1 cellular context compared by ENCODE assay signal in genomic region chr19:16698914-16699313, GRCh38.
TF ChIP-seq lines count a peak whose summit lies in the region.

No MANE protein-coding gene starts in this region.

TF ChIP-seq in WTC11, 78 proteins besides CTCF, POLR2A, EP300 and RAD21 (continued from another document):
- TF ChIP-seq JUN (CRISPR knock-in tag; IDR thresholded peaks at IDR 0.05) (no peak), NR3C1 (CRISPR knock-in tag; conservative IDR thresholded peaks at IDR 0.05; ENCODE audit: low read depth) (no peak), SMAD4 (CRISPR knock-in tag; IDR thresholded peaks at IDR 0.05) (no peak), MYBL2 (CRISPR knock-in tag; IDR thresholded peaks at IDR 0.05) (no peak), ZNF317 (CRISPR knock-in tag; IDR thresholded peaks at IDR 0.05; ENCODE audit: borderline replicate concordance, low read depth) (no peak), ZNF138 (CRISPR knock-in tag; conservative IDR thresholded peaks at IDR 0.05) (no peak), PRRX2 (CRISPR knock-in tag; IDR thresholded peaks at IDR 0.05) (no peak), JAZF1 (CRISPR knock-in tag; IDR thresholded peaks at IDR 0.05) (no peak), IRF1 (CRISPR knock-in tag; IDR thresholded peaks at IDR 0.05) (no peak), AFF4 (CRISPR knock-in tag; IDR thresholded peaks at IDR 0.05; ENCODE audit: borderline replicate concordance) (no peak), AR (CRISPR knock-in tag; IDR thresholded peaks at IDR 0.05) (no peak), ZNF671 (CRISPR knock-in tag; IDR thresholded peaks at IDR 0.05) (no peak), RELA (CRISPR knock-in tag; IDR thresholded peaks at IDR 0.05; ENCODE audit: borderline replicate concordance) (no peak), GABPB1 (CRISPR knock-in tag; IDR thresholded peaks at IDR 0.05) (no peak)
- TF ChIP-seq, protein P1, sequence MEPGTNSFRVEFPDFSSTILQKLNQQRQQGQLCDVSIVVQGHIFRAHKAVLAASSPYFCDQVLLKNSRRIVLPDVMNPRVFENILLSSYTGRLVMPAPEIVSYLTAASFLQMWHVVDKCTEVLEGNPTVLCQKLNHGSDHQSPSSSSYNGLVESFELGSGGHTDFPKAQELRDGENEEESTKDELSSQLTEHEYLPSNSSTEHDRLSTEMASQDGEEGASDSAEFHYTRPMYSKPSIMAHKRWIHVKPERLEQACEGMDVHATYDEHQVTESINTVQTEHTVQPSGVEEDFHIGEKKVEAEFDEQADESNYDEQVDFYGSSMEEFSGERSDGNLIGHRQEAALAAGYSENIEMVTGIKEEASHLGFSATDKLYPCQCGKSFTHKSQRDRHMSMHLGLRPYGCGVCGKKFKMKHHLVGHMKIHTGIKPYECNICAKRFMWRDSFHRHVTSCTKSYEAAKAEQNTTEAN (CRISPR knock-in tag; IDR thresholded peaks at IDR 0.05), result no peak
